27 cellular contexts compared by ENCODE assay signal in genomic region chr10:93077860-93078337, GRCh38. TPM values are rescaled to one million over a fixed set of nuclear protein-coding genes. Genes with fewer than 3 reads are reported as not detected.
"Had no signal": no experiment of that assay in that cellular context is flagged by ENCODE, and none has a peak within 500 bp of the region (broad histone marks: within the 10 kb centered on the region; RNA-seq: fewer than 3 reads in every experiment).

No MANE protein-coding gene starts in this region.

- ATAC-seq: activated CD8-positive, alpha-beta T cell treated with anti-CD3 and anti-CD28 coated beads for 36 hours; activated naive CD4-positive, alpha-beta T cell treated with anti-CD3 and anti-CD28 coated beads, Interleukin-2, amount 50 U/mL, for 72 hours; activated T-cell treated with anti-CD3 and anti-CD28 coated beads, Interleukin-2, amount 50 U/mL, for 4 hours; gastrocnemius medialis; heart right ventricle; naive thymus-derived CD8-positive, alpha-beta T cell had no signal

- H3K4me3 Mint-ChIP-seq: activated CD8-positive, alpha-beta T cell treated with anti-CD3 and anti-CD28 coated beads for 36 hours; activated T-cell treated with anti-CD3 and anti-CD28 coated beads, Interleukin-2, amount 50 U/mL, for 4 hours; naive thymus-derived CD8-positive, alpha-beta T cell had no signal

- H3K27ac ChIP-seq: epithelial cell of prostate, gastrocnemius medialis, heart right ventricle, neutrophil, skin epidermis, tibial artery, uterus had no signal

- H3K4me3 ChIP-seq: gastrocnemius medialis, heart right ventricle, skin epidermis, tibial artery, uterus had no signal

- H3K27ac Mint-ChIP-seq: activated CD8-positive, alpha-beta T cell treated with anti-CD3 and anti-CD28 coated beads for 36 hours; activated naive CD4-positive, alpha-beta T cell treated with anti-CD3 and anti-CD28 coated beads, Interleukin-2, amount 50 U/mL, for 72 hours; brain; naive thymus-derived CD8-positive, alpha-beta T cell had no signal

- H3K36me3 Mint-ChIP-seq: brain; naive thymus-derived CD8-positive, alpha-beta T cell had no signal

- DNase-seq: activated CD4-positive, alpha-beta T cell treated with anti-CD3 and anti-CD28 coated beads for 48 hours; activated CD8-positive, alpha-beta T cell treated with anti-CD3 and anti-CD28 coated beads for 36 hours; activated effector memory CD4-positive, alpha-beta T cell treated with anti-CD3 and anti-CD28 coated beads, Interleukin-2, amount 50 U/mL, for 16 hours; activated T-cell treated with anti-CD3 and anti-CD28 coated beads, Interleukin-2, amount 50 U/mL, for 4 hours; central memory CD4-positive, alpha-beta T cell; cortex of kidney; effector memory CD4-positive, alpha-beta T cell; gastrocnemius medialis; heart right ventricle; mammary epithelial cell; naive thymus-derived CD8-positive, alpha-beta T cell; posterior cingulate gyrus; retina; stimulated activated CD4-positive, alpha-beta T cell treated with anti-CD3 and anti-CD28 coated beads, Interleukin-15, amount 100 ng/mL, for 24 hours; stimulated activated CD4-positive, alpha-beta T cell treated with anti-CD3 and anti-CD28 coated beads, Interleukin-4, amount 100 ng/mL, for 1 hour; stimulated activated naive CD4-positive, alpha-beta T cell; T-helper 1 cell; T1000; tibial artery; uterus had no signal

- H3K9me3 ChIP-seq: gastrocnemius medialis, heart right ventricle, neutrophil, tibial artery, uterus had no signal

- H3K36me3 ChIP-seq: gastrocnemius medialis, heart right ventricle, neutrophil, tibial artery, uterus had no signal

- H3K9me3 Mint-ChIP-seq: activated CD8-positive, alpha-beta T cell treated with anti-CD3 and anti-CD28 coated beads for 36 hours; activated naive CD4-positive, alpha-beta T cell treated with anti-CD3 and anti-CD28 coated beads, Interleukin-2, amount 50 U/mL, for 72 hours; activated T-cell treated with anti-CD3 and anti-CD28 coated beads, Interleukin-2, amount 50 U/mL, for 4 hours; naive thymus-derived CD8-positive, alpha-beta T cell had no signal

RNA-seq across cellular contexts. Expression of gene CYP26A1, which starts 4.2 kb away (rescaled TPM):
- total RNA-seq: activated CD8-positive, alpha-beta T cell treated with anti-CD3 and anti-CD28 coated beads for 36 hours; activated T-cell treated with anti-CD3 and anti-CD28 coated beads, Interleukin-2, amount 50 U/mL, for 4 hours; gastrocnemius medialis; heart right ventricle; mammary epithelial cell; mucosa of gallbladder; naive thymus-derived CD8-positive, alpha-beta T cell; subcutaneous adipose tissue had no signal
- polyA plus RNA-seq: heart right ventricle; mammary epithelial cell; naive thymus-derived CD8-positive, alpha-beta T cell had no signal

RNA-seq across cellular contexts. Expression of gene CYP26C1, which starts 17.3 kb away (rescaled TPM):
- total RNA-seq: activated CD8-positive, alpha-beta T cell treated with anti-CD3 and anti-CD28 coated beads for 36 hours; gastrocnemius medialis; mammary epithelial cell had no signal
- polyA plus RNA-seq: heart right ventricle; naive thymus-derived CD8-positive, alpha-beta T cell had no signal
